8 cellular contexts compared by ENCODE assay signal in genomic region chr6:156719720-156720563, GRCh38. TPM values are rescaled to one million over a fixed set of nuclear protein-coding genes. Genes with fewer than 3 reads are reported as not detected.
DNase-seq lines count a peak whose midpoint lies in the region; TF ChIP-seq lines count a peak whose summit lies in the region.

No MANE protein-coding gene starts in this region.

- no peaks in the 10 kb centered on the region for H3K27me3 ChIP-seq in endodermal cell (ENCODE audit: control insufficient read depth, insufficient read depth, low read length, poor library complexity, severe bottlenecking)

- H3K36me3 Mint-ChIP-seq in HFFc6 (ENCODE audit: low read depth) (no peaks in the 10 kb centered on the region), endodermal cell (ENCODE audit: low read depth) (peaks cover 4% of the 10 kb centered on the region)

- peak; percentile 71 for DNase-seq in GM12864 (ENCODE audit: low read depth)
- peak; percentile 83 for DNase-seq in HFFc6
- DNase-seq in NCI-H2029 treated with DMSO at 0.1 percent for 48 hours (lab: John Stamatoyannopoulos, UW), result peak; percentile 16
- peak; percentile 18 for DNase-seq in activated CD8-positive, alpha-beta memory T cell treated with anti-CD3 and anti-CD28 coated beads, Interleukin-2, amount 50 U/mL, for 24 hours (ENCODE audit: extremely low read depth)
- DNase-seq in endodermal cell, result peak; percentile 86
- peak; percentile 96 for DNase-seq in mucosa of gallbladder (ENCODE audit: low spot score)
- peak; percentile 21 to 42 for DNase-seq in stimulated activated CD8-positive, alpha-beta memory T cell treated with anti-CD3 and anti-CD28 coated beads, Interleukin-4, amount 100 ng/mL, for 1 hour (ENCODE audit: low read depth in 2 of 2, low spot score in 1 of 2)
- DNase-seq in NK-92 treated with Interleukin-12 subunit alpha and Interleukin-12 subunit beta, amount 100 ng/mL, for 24 hours (lab: John Stamatoyannopoulos, UW), result no peak

- WGBS in endodermal cell (ENCODE audit: insufficient coverage in 1 of 2, insufficient read length in 1 of 2), 2 experiments, result 64 to 72% methylated on average over 21 to 50 of the region's 50 CpGs

- TF ChIP-seq CTCF in GM12864 (IDR thresholded peaks at IDR 0.05; ENCODE audit: low read depth, low read length, missing control alignments) (no peak), HFFc6 (IDR thresholded peaks at IDR 0.05) (no peak), endodermal cell (conservative IDR thresholded peaks at IDR 0.05) (no peak)

- H3K9ac ChIP-seq in endodermal cell (ENCODE audit: extremely low read depth, low read length, poor library complexity, severe bottlenecking), result no peak overlapping the region

- no peaks in the 10 kb centered on the region for H3K36me3 ChIP-seq in endodermal cell (ENCODE audit: control insufficient read depth, insufficient read depth, low read length)

- no peaks in the 10 kb centered on the region for H3K4me1 ChIP-seq in endodermal cell (ENCODE audit: control insufficient read depth, insufficient read depth, low read length)

- H3K9me3 ChIP-seq in endodermal cell (ENCODE audit: control insufficient read depth, low read length), result peaks cover 7% of the 10 kb centered on the region

- H3K27ac ChIP-seq in endodermal cell (ENCODE audit: low read depth, low read length), result no peak overlapping the region

- H3K27ac Mint-ChIP-seq in HFFc6 (peak overlapping the region; percentile 74), endodermal cell (peak overlapping the region; percentile 92)

- H3K9me3 Mint-ChIP-seq in HFFc6 (no peaks in the 10 kb centered on the region), endodermal cell (peaks cover 15% of the 10 kb centered on the region)

- H3K27me3 Mint-ChIP-seq in HFFc6 (ENCODE audit: insufficient read depth) (no peaks in the 10 kb centered on the region; the same call in 1 of the 2 replicates), endodermal cell (ENCODE audit: insufficient read depth) (no peaks in the 10 kb centered on the region)

- H3K4me3 Mint-ChIP-seq in HFFc6 (peak overlapping the region; percentile 77), endodermal cell (peak overlapping the region; percentile 41)

- peaks cover 20% of the 10 kb centered on the region for H3K4me1 Mint-ChIP-seq in HFFc6 (ENCODE audit: low read depth)
- peaks cover 30% of the 10 kb centered on the region for H3K4me1 Mint-ChIP-seq in endodermal cell

- H3K4me3 ChIP-seq in GM12864 (ENCODE audit: low read depth, low read length), result peak overlapping the region; percentile 41
- no peak overlapping the region for H3K4me3 ChIP-seq in endodermal cell (ENCODE audit: low read length)

RNA-seq across cellular contexts. Expression of gene ARID1B, which starts 57.2 kb away (rescaled TPM):
- 10 to 100 TPM; 32.5 to 44.3 (median 36.5) TPM for total RNA-seq in HFFc6 (2021; fragmentation: NEBNext Ultra II Directional; extraction: Animal tissue kit (Norgen Biotek cat#: 25700))
- total RNA-seq in endodermal cell (100 to 1,000 TPM in 1 of 2 donors, 10 to 100 TPM in 1; 74.0 to 110 TPM), mucosa of gallbladder (101 TPM)
- polyA plus RNA-seq in endodermal cell (2013, experiment 1 of 2), result 44.9 TPM
- 47.0 TPM for polyA plus RNA-seq in endodermal cell (2013, experiment 2 of 2)
